Comparison of ENCODE assay signal across 21 cellular contexts in genomic region chr6:63817492-63818050, GRCh38.
"Had no signal": no experiment of that assay in that cellular context is flagged by ENCODE, and none has a peak within 500 bp of the region (broad histone marks: within the 10 kb centered on the region; RNA-seq: fewer than 3 reads in every experiment).

No MANE protein-coding gene starts in this region.

- H3K27ac ChIP-seq: cardiac muscle cell, esophagus squamous epithelium, heart left ventricle, left ventricle myocardium inferior, spleen, tibial nerve, VCaP had no signal

- H3K27me3 ChIP-seq: cardiac muscle cell, heart left ventricle, spleen, tibial nerve had no signal

- H3K9me3 ChIP-seq: esophagus squamous epithelium, heart left ventricle, left ventricle myocardium inferior, spleen, tibial nerve had no signal

- H3K9me3 Mint-ChIP-seq: activated CD8-positive, alpha-beta T cell treated with anti-CD3 and anti-CD28 coated beads for 36 hours; activated naive CD8-positive, alpha-beta T cell treated with anti-CD3 and anti-CD28 coated beads, Interleukin-2, amount 10 ng/mL, durations not matched to agents 7 days and 5 days; activated T-cell treated with anti-CD3 and anti-CD28 coated beads, Interleukin-2, amount 50 U/mL, for 72 hours; neural crest cell; stimulated activated memory B cell treated with anti-CD40 and anti-IgM and Interleukin-4, amounts not matched to agents 10 μg/mL and 1 μg/mL and 100 μg/mL, for 72 hours had no signal

- H3K27ac Mint-ChIP-seq: activated CD4-positive, alpha-beta T cell treated with anti-CD3 and anti-CD28 coated beads for 36 hours; activated CD8-positive, alpha-beta T cell treated with anti-CD3 and anti-CD28 coated beads for 36 hours; activated naive CD8-positive, alpha-beta T cell treated with anti-CD3 and anti-CD28 coated beads, Interleukin-2, amount 10 ng/mL, durations not matched to agents 7 days and 5 days; activated T-cell treated with anti-CD3 and anti-CD28 coated beads, Interleukin-2, amount 50 U/mL, for 72 hours; stimulated activated memory B cell treated with anti-CD40 and anti-IgM and Interleukin-4, amounts not matched to agents 10 μg/mL and 1 μg/mL and 100 μg/mL, for 72 hours had no signal

- H3K36me3 ChIP-seq: cardiac muscle cell, esophagus squamous epithelium, heart left ventricle, left ventricle myocardium inferior, spleen, tibial nerve had no signal

- H3K4me1 ChIP-seq: esophagus squamous epithelium had no signal

- H3K36me3 Mint-ChIP-seq: activated naive CD8-positive, alpha-beta T cell treated with anti-CD3 and anti-CD28 coated beads, Interleukin-2, amount 10 ng/mL, durations not matched to agents 7 days and 5 days; stimulated activated memory B cell treated with anti-CD40 and anti-IgM and Interleukin-4, amounts not matched to agents 10 μg/mL and 1 μg/mL and 100 μg/mL, for 72 hours had no signal

- H3K4me3 Mint-ChIP-seq: activated CD4-positive, alpha-beta T cell treated with anti-CD3 and anti-CD28 coated beads for 36 hours; activated CD8-positive, alpha-beta T cell treated with anti-CD3 and anti-CD28 coated beads for 36 hours; activated naive CD8-positive, alpha-beta T cell treated with anti-CD3 and anti-CD28 coated beads, Interleukin-2, amount 10 ng/mL, durations not matched to agents 7 days and 5 days; activated T-cell treated with anti-CD3 and anti-CD28 coated beads, Interleukin-2, amount 50 U/mL, for 72 hours; neural crest cell; stimulated activated memory B cell treated with anti-CD40 and anti-IgM and Interleukin-4, amounts not matched to agents 10 μg/mL and 1 μg/mL and 100 μg/mL, for 72 hours had no signal

- DNase-seq: activated CD4-positive, alpha-beta T cell treated with anti-CD3 and anti-CD28 coated beads for 36 hours; activated CD8-positive, alpha-beta memory T cell treated with anti-CD3 and anti-CD28 coated beads, Interleukin-2, amount 50 U/mL, for 4 hours; activated CD8-positive, alpha-beta T cell treated with anti-CD3 and anti-CD28 coated beads for 36 hours; activated gamma-delta T cell treated with Interleukin-2 at 50 U/mL for 16 hours; activated naive CD8-positive, alpha-beta T cell treated with anti-CD3 and anti-CD28 coated beads, Interleukin-2, amount 10 ng/mL, durations not matched to agents 7 days and 5 days; activated T-cell treated with anti-CD3 and anti-CD28 coated beads, Interleukin-2, amount 50 U/mL, for 72 hours; aorta; esophagus squamous epithelium; foreskin melanocyte; heart left ventricle; kidney; left ventricle myocardium inferior; right cardiac atrium; spleen; stimulated activated CD4-positive, alpha-beta T cell treated with anti-CD3 and anti-CD28 coated beads, Interleukin-1b, Interleukin-23, amount 100 ng/mL, for 48 hours; T1000 had no signal

- H3K4me1 Mint-ChIP-seq: activated CD4-positive, alpha-beta T cell treated with anti-CD3 and anti-CD28 coated beads for 36 hours; activated naive CD8-positive, alpha-beta T cell treated with anti-CD3 and anti-CD28 coated beads, Interleukin-2, amount 10 ng/mL, durations not matched to agents 7 days and 5 days; stimulated activated memory B cell treated with anti-CD40 and anti-IgM and Interleukin-4, amounts not matched to agents 10 μg/mL and 1 μg/mL and 100 μg/mL, for 72 hours had no signal

- H3K4me3 ChIP-seq: cardiac muscle cell, esophagus squamous epithelium, heart left ventricle, left ventricle myocardium inferior, spleen, tibial nerve had no signal
